ENCODE assay signal across 8 cellular contexts in genomic region chr14:73725116-73726024, GRCh38. TPM values are rescaled to one million over a fixed set of nuclear protein-coding genes. Genes with fewer than 3 reads are reported as not detected.
DNase-seq lines count a peak whose midpoint lies in the region; ATAC-seq and TF ChIP-seq lines count a peak whose summit lies in the region.

No MANE protein-coding gene starts in this region.

- H3K4me1 Mint-ChIP-seq in naive B cell: peaks cover 20 to 26% (median 20%) of the 10 kb centered on the region in 3 donors

- WGBS in neuronal stem cell (ENCODE audit: extremely low coverage in 2 of 2, insufficient read length in 2 of 2, insufficient replicate concordance in 1 of 2), 2 donors: no CpG with 5 or more reads among the region's 8 CpGs

- H4K91ac ChIP-seq in neuronal stem cell (ENCODE audit: low read depth, low read length, poor library complexity): no peak overlapping the region

- H3K4ac ChIP-seq in neuronal stem cell (ENCODE audit: low read length): no peak overlapping the region

- H3K36me3 Mint-ChIP-seq in naive B cell: peaks cover 13 to 22% of the 10 kb centered on the region in 2 donors

- DNase-seq in stimulated activated CD4-positive, alpha-beta T cell treated with anti-CD3 and anti-CD28 coated beads, Interleukin-4, amount 100 ng/mL, for 1 hour: peak; percentile 43
- DNase-seq in stimulated activated CD4-positive, alpha-beta T cell treated with anti-CD3 and anti-CD28 coated beads, Interleukin-2, amount 100 ng/mL, for 24 hours: no peak
- DNase-seq in brain microvascular endothelial cell (peak; percentile 56), naive B cell (no peak), NCI-H187 treated with DMSO at 0.1 percent for 48 hours (lab: John Stamatoyannopoulos, UW) (no peak), neuronal stem cell (ENCODE audit: low spot score) (no peak), NOMO-1 treated with dmso at 0.1 percent for 144 hours (lab: John Stamatoyannopoulos, UW; ENCODE audit: unreplicated experiment) (no peak)

- H3K79me1 ChIP-seq in neuronal stem cell (ENCODE audit: low read depth, low read length): no peaks in the 10 kb centered on the region

- no peaks in the 10 kb centered on the region for H3K27me3 ChIP-seq in brain microvascular endothelial cell (replicated peaks)
- H3K27me3 ChIP-seq in neuronal stem cell (ENCODE audit: control insufficient read depth in 3 of 3, insufficient read depth in 3 of 3, low read depth in 1 of 3, low read length in 3 of 3): no peaks in the 10 kb centered on the region

- no peaks in the 10 kb centered on the region for H3K9me3 Mint-ChIP-seq in naive B cell

- no peaks in the 10 kb centered on the region for H3K27me3 Mint-ChIP-seq in naive B cell

- no peak overlapping the region for H4K8ac ChIP-seq in neuronal stem cell (ENCODE audit: low read depth, low read length)

- H2BK12ac ChIP-seq in neuronal stem cell (ENCODE audit: low read length): no peak overlapping the region

- peak overlapping the region in 4 of 6 donors; percentile 42 to 87 (median 82) for H3K27ac Mint-ChIP-seq in naive B cell

- in situ Hi-C loops in brain microvascular endothelial cell (cut with HindIII; ENCODE audit: low pct_ligation_motif_present, low sequenced_read_pairs): no loop called here

- H3K14ac ChIP-seq in neuronal stem cell (ENCODE audit: low read length): no peak overlapping the region

- H2BK120ac ChIP-seq in neuronal stem cell (ENCODE audit: low read depth, low read length): no peak overlapping the region

- H3K27ac ChIP-seq in brain microvascular endothelial cell (peak overlapping the region; percentile 81), neuronal stem cell (replicated peaks; ENCODE audit: low read length) (no peak overlapping the region)

- peak overlapping the region in 2 of 8 donors; percentile 25 to 60 for H3K4me3 Mint-ChIP-seq in naive B cell

- H2BK5ac ChIP-seq in neuronal stem cell (ENCODE audit: low read length): no peak overlapping the region

- H3K23ac ChIP-seq in neuronal stem cell (ENCODE audit: low read depth, low read length, poor library complexity): no peak overlapping the region

- no peak overlapping the region for H3K4me2 ChIP-seq in neuronal stem cell (ENCODE audit: insufficient read depth, low read length, poor library complexity, severe bottlenecking)

- no peak overlapping the region for H3K9ac ChIP-seq in neuronal stem cell (ENCODE audit: low read depth, low read length, poor library complexity)

- no peak overlapping the region for H3K18ac ChIP-seq in neuronal stem cell (ENCODE audit: low read length)

- H2AFZ ChIP-seq in neuronal stem cell (ENCODE audit: low read length): no peak overlapping the region

- peaks cover 65% of the 10 kb centered on the region for H3K36me3 ChIP-seq in brain microvascular endothelial cell (replicated peaks)
- peaks cover 16 to 86% of the 10 kb centered on the region in 2 donors for H3K36me3 ChIP-seq in neuronal stem cell (replicated peaks in 1 of 2; ENCODE audit: control insufficient read depth in 2 of 2, insufficient read depth in 2 of 2, low read length in 2 of 2)

- no peak for TF ChIP-seq CTCF in brain microvascular endothelial cell (IDR thresholded peaks at IDR 0.05; ENCODE audit: low read depth, low read length, missing control alignments)

- no peak overlapping the region for H2AK5ac ChIP-seq in neuronal stem cell (ENCODE audit: low read depth, low read length)

- no peak overlapping the region for H2BK15ac ChIP-seq in neuronal stem cell (ENCODE audit: low read length)

- H3K4me3 ChIP-seq in brain microvascular endothelial cell (ENCODE audit: low read depth, low read length): no peak overlapping the region
- no peak overlapping the region for H3K4me3 ChIP-seq in neuronal stem cell (ENCODE audit: low read length in 2 of 2)

- H3K9me3 ChIP-seq in neuronal stem cell (replicated peaks in 1 of 2; ENCODE audit: control insufficient read depth in 2 of 2, insufficient read depth in 1 of 2, low read depth in 1 of 2, low read length in 2 of 2): no peaks in the 10 kb centered on the region

- peaks cover 5 to 17% of the 10 kb centered on the region in 2 donors for H3K4me1 ChIP-seq in neuronal stem cell (ENCODE audit: control insufficient read depth in 2 of 2, insufficient read depth in 1 of 2, low read depth in 1 of 2, low read length in 2 of 2)

- ATAC-seq in naive B cell (ENCODE audit: low read depth in 2 of 2): no peak
- no peak for ATAC-seq in HG02588 (IDR thresholded peaks at IDR 0.05; ENCODE audit: unreplicated experiment)

RNA-seq across cellular contexts. Expression of gene PNMA1, which starts 11.2 kb away (rescaled TPM):
- 10 to 100 TPM; 10.6 to 19.7 (median 15.4) TPM for polyA plus RNA-seq in naive B cell (ENCODE audit: low read depth in 6 of 6)
- polyA plus RNA-seq in neuronal stem cell (2013, experiment 1 of 2): 48.0 TPM
- 49.4 TPM for polyA plus RNA-seq in neuronal stem cell (2013, experiment 2 of 2)

Comparison
In these comparisons a context has a peak if more than half of its experiments do, and no peak if none do; other contexts are left out.
1. DNase-seq: peak in stimulated activated CD4-positive, alpha-beta T cell treated with anti-CD3 and anti-CD28 coated beads, Interleukin-4, amount 100 ng/mL, for 1 hour (single experiment) and brain microvascular endothelial cell (single experiment); none in stimulated activated CD4-positive, alpha-beta T cell treated with anti-CD3 and anti-CD28 coated beads, Interleukin-2, amount 100 ng/mL, for 24 hours (0 of 2), naive B cell (single experiment), NCI-H187 treated with DMSO at 0.1 percent for 48 hours (single experiment), neuronal stem cell (single experiment) and NOMO-1 treated with dmso at 0.1 percent for 144 hours (single experiment).